2 cellular contexts compared by ENCODE assay signal in genomic region chr17:32769846-32770245, GRCh38.
TF ChIP-seq lines count a peak whose summit lies in the region.

No MANE protein-coding gene starts in this region.

TF ChIP-seq in SK-N-SH, 30 proteins besides CTCF, POLR2A, EP300 and RAD21 (continued from another document):
- TF ChIP-seq MEF2A (IDR thresholded peaks at IDR 0.05; ENCODE audit: borderline replicate concordance, low read depth) (no peak), POLR2AphosphoS5 (IDR thresholded peaks at IDR 0.05; ENCODE audit: low read depth, low read length) (no peak), MXI1 (IDR thresholded peaks at IDR 0.05; ENCODE audit: low read depth, low read length) (no peak), USF2 (IDR thresholded peaks at IDR 0.05; ENCODE audit: borderline replicate concordance, low read depth, low read length) (no peak), SMC3 (IDR thresholded peaks at IDR 0.05; ENCODE audit: low read depth, low read length) (no peak)

TF ChIP-seq in SK-N-SH treated with all-trans-retinoic acid at 6 μM for 48 hours, 23 proteins besides CTCF, POLR2A, EP300 and RAD21 (continued from another document):
- TF ChIP-seq ZNF70 (CRISPR knock-in tag; IDR thresholded peaks at IDR 0.05) = no peak
- no peak for TF ChIP-seq ZNF8 (CRISPR knock-in tag; IDR thresholded peaks at IDR 0.05)
- no peak for TF ChIP-seq ARNTL (CRISPR knock-in tag; IDR thresholded peaks at IDR 0.05; ENCODE audit: borderline replicate concordance, low read depth)
- no peak for TF ChIP-seq BACH2 (CRISPR knock-in tag; IDR thresholded peaks at IDR 0.05; ENCODE audit: borderline replicate concordance)
- no peak for TF ChIP-seq ZNF565 (CRISPR knock-in tag; conservative IDR thresholded peaks at IDR 0.05; ENCODE audit: low read depth)
- no peak for TF ChIP-seq ZFP30 (CRISPR knock-in tag; IDR thresholded peaks at IDR 0.05)
- TF ChIP-seq POU6F1 (CRISPR knock-in tag; IDR thresholded peaks at IDR 0.05; ENCODE audit: borderline replicate concordance, low read depth) = no peak
- no peak for TF ChIP-seq CSDC2 (CRISPR knock-in tag; IDR thresholded peaks at IDR 0.05)
- no peak for TF ChIP-seq OSR1 (CRISPR knock-in tag; IDR thresholded peaks at IDR 0.05)
- no peak for TF ChIP-seq GLIS3 (CRISPR knock-in tag; IDR thresholded peaks at IDR 0.05)
